28 cellular contexts compared by ENCODE assay signal in genomic region chrX:96576358-96576757, GRCh38.
DNase-seq lines count a peak whose midpoint lies in the region; ATAC-seq and TF ChIP-seq lines count a peak whose summit lies in the region.
"Had no signal": no experiment of that assay in that cellular context is flagged by ENCODE, and none has a peak within 500 bp of the region (broad histone marks: within the 10 kb centered on the region; RNA-seq: fewer than 3 reads in every experiment).

No MANE protein-coding gene starts in this region.

- no peak overlapping the region for H3K14ac ChIP-seq in mesenchymal stem cell (ENCODE audit: low read length in 2 of 2)

- H3K9ac ChIP-seq in mesenchymal stem cell (ENCODE audit: low read length) = no peak overlapping the region

- H3K27ac Mint-ChIP-seq in stimulated activated effector memory CD8-positive, alpha-beta T cell treated with anti-CD3 and anti-CD28 coated beads, Interleukin-12 subunit alpha, Interleukin-12 subunit beta, amount 100 ng/mL, for 72 hours = no peak overlapping the region
- H3K27ac Mint-ChIP-seq: activated CD8-positive, alpha-beta T cell treated with anti-CD3 and anti-CD28 coated beads, Interleukin-2, amount 10 ng/mL, durations not matched to agents 7 days and 5 days; activated naive CD4-positive, alpha-beta T cell treated with anti-CD3 and anti-CD28 coated beads, Interleukin-2, amount 10 ng/mL, durations not matched to agents 7 days and 5 days; activated T-helper 17 cell treated with anti-CD3 and anti-CD28 coated beads, Interleukin-2, amount 50 U/mL, for 72 hours; brain; nephron progenitor cell; T-helper 2 cell treated with Interferon-gamma antibody and Interleukin-4, amounts not matched to agents 5 μg/mL and 100 μg/mL, for 36 hours had no signal

- H3K36me3 Mint-ChIP-seq in stimulated activated effector memory CD8-positive, alpha-beta T cell treated with anti-CD3 and anti-CD28 coated beads, Interleukin-12 subunit alpha, Interleukin-12 subunit beta, amount 100 ng/mL, for 72 hours = no peaks in the 10 kb centered on the region
- H3K36me3 Mint-ChIP-seq: activated naive CD4-positive, alpha-beta T cell treated with anti-CD3 and anti-CD28 coated beads, Interleukin-2, amount 10 ng/mL, durations not matched to agents 7 days and 5 days; brain had no signal

- no peak overlapping the region for H3K18ac ChIP-seq in mesenchymal stem cell (ENCODE audit: low read depth in 1 of 2, low read length in 2 of 2)

- no peak overlapping the region for H2BK15ac ChIP-seq in mesenchymal stem cell (ENCODE audit: low read depth, poor library complexity, severe bottlenecking)

- H3K79me1 ChIP-seq in mesenchymal stem cell (replicated peaks; ENCODE audit: low read length, poor library complexity, severe bottlenecking) = no peaks in the 10 kb centered on the region

- TF ChIP-seq CTCF in fibroblast of mammary gland (conservative IDR thresholded peaks at IDR 0.05; ENCODE audit: control insufficient read depth, insufficient read depth, low read depth, low read length) = no peak
- no peak for TF ChIP-seq CTCF in GM10266 (IDR thresholded peaks at IDR 0.05; ENCODE audit: control insufficient read depth, insufficient read depth, low read depth, missing control alignments)

- DNase-seq in EL (peak; percentile 4), MV-4-11 (lab: John Stamatoyannopoulos, UW) (peak; percentile 2), fibroblast of mammary gland (ENCODE audit: low read depth) (peak; percentile 51), mesenchymal stem cell (peak; percentile 5), UCSD-AML1 (lab: John Stamatoyannopoulos, UW; ENCODE audit: unreplicated experiment) (no peak), GM10266 (ENCODE audit: extremely low spot score) (no peak), SW 1271 (lab: John Stamatoyannopoulos, UW) (no peak)
- no peak for DNase-seq in stimulated activated effector memory CD8-positive, alpha-beta T cell treated with anti-CD3 and anti-CD28 coated beads, Interleukin-12 subunit alpha, Interleukin-12 subunit beta, amount 100 ng/mL, for 72 hours (ENCODE audit: low spot score in 2 of 2)
- DNase-seq: activated CD4-positive, alpha-beta T cell treated with anti-CD3 and anti-CD28 coated beads for 4 hours; activated CD8-positive, alpha-beta T cell treated with anti-CD3 and anti-CD28 coated beads, Interleukin-2, amount 10 ng/mL, durations not matched to agents 7 days and 5 days; activated naive CD4-positive, alpha-beta T cell treated with anti-CD3 and anti-CD28 coated beads, Interleukin-2, amount 10 ng/mL, durations not matched to agents 7 days and 5 days; amniotic stem cell; C1 segment of cervical spinal cord; DND-41; mammary epithelial cell; NCI-H146; NCI-H345; NCI-H69; nephron progenitor cell; PC-9; Right ventricle myocardium superior; stimulated activated naive CD4-positive, alpha-beta T cell had no signal

- no peak overlapping the region for H3K23ac ChIP-seq in mesenchymal stem cell (ENCODE audit: low read length in 2 of 2)

- no peaks in the 10 kb centered on the region for H3K27me3 ChIP-seq in mesenchymal stem cell (ENCODE audit: control insufficient read depth in 1 of 2, insufficient read depth in 1 of 2, low read length in 2 of 2)
- H3K27me3 ChIP-seq: hepatocyte had no signal

- H2BK5ac ChIP-seq in mesenchymal stem cell (ENCODE audit: low read depth, low read length, poor library complexity, severe bottlenecking) = no peak overlapping the region

- H2AK5ac ChIP-seq in mesenchymal stem cell (ENCODE audit: low read length, severe bottlenecking) = no peak overlapping the region

- no peak overlapping the region for H3K4ac ChIP-seq in mesenchymal stem cell (ENCODE audit: low read depth in 1 of 2, low read length in 2 of 2)

- H2AFZ ChIP-seq in mesenchymal stem cell (ENCODE audit: low read depth, low read length) = no peak overlapping the region
- H2AFZ ChIP-seq: hepatocyte, PC-9 had no signal

- no peak overlapping the region for H2BK120ac ChIP-seq in mesenchymal stem cell (ENCODE audit: low read depth, low read length)

- H3K9me3 Mint-ChIP-seq in stimulated activated effector memory CD8-positive, alpha-beta T cell treated with anti-CD3 and anti-CD28 coated beads, Interleukin-12 subunit alpha, Interleukin-12 subunit beta, amount 100 ng/mL, for 72 hours = no peaks in the 10 kb centered on the region
- H3K9me3 Mint-ChIP-seq: activated naive CD4-positive, alpha-beta T cell treated with anti-CD3 and anti-CD28 coated beads, Interleukin-2, amount 10 ng/mL, durations not matched to agents 7 days and 5 days; activated T-helper 17 cell treated with anti-CD3 and anti-CD28 coated beads, Interleukin-2, amount 50 U/mL, for 72 hours; nephron progenitor cell; T-helper 2 cell treated with Interferon-gamma antibody and Interleukin-4, amounts not matched to agents 5 μg/mL and 100 μg/mL, for 36 hours had no signal

- no peak overlapping the region for H3K27ac ChIP-seq in mesenchymal stem cell (ENCODE audit: low read length, poor library complexity, severe bottlenecking)
- H3K27ac ChIP-seq: hepatocyte, PC-9, skin epidermis, VCaP had no signal

- H3K4me3 Mint-ChIP-seq in stimulated activated effector memory CD8-positive, alpha-beta T cell treated with anti-CD3 and anti-CD28 coated beads, Interleukin-12 subunit alpha, Interleukin-12 subunit beta, amount 100 ng/mL, for 72 hours = no peak overlapping the region
- H3K4me3 Mint-ChIP-seq: activated CD8-positive, alpha-beta T cell treated with anti-CD3 and anti-CD28 coated beads, Interleukin-2, amount 10 ng/mL, durations not matched to agents 7 days and 5 days; activated naive CD4-positive, alpha-beta T cell treated with anti-CD3 and anti-CD28 coated beads, Interleukin-2, amount 10 ng/mL, durations not matched to agents 7 days and 5 days; activated T-helper 17 cell treated with anti-CD3 and anti-CD28 coated beads, Interleukin-2, amount 50 U/mL, for 72 hours; brain; nephron progenitor cell; T-helper 2 cell treated with Interferon-gamma antibody and Interleukin-4, amounts not matched to agents 5 μg/mL and 100 μg/mL, for 36 hours had no signal

- no peaks in the 10 kb centered on the region for H3K9me3 ChIP-seq in mesenchymal stem cell (ENCODE audit: control insufficient read depth, low read length)

- no peaks in the 10 kb centered on the region for H3K4me1 ChIP-seq in mesenchymal stem cell (ENCODE audit: control insufficient read depth, insufficient read depth, low read depth, low read length)

- no peak overlapping the region for H4K8ac ChIP-seq in mesenchymal stem cell (ENCODE audit: low read length)

- H2BK12ac ChIP-seq in mesenchymal stem cell (ENCODE audit: low read length in 2 of 2) = no peak overlapping the region

- no peak overlapping the region for H3K4me3 ChIP-seq in fibroblast of mammary gland (ENCODE audit: control insufficient read depth, low read depth, low read length)
- H3K4me3 ChIP-seq in mesenchymal stem cell (ENCODE audit: insufficient read depth in 1 of 2, low read depth in 1 of 2, low read length in 2 of 2) = no peak overlapping the region
- H3K4me3 ChIP-seq: hepatocyte, PC-9, skin epidermis had no signal

- H3K4me2 ChIP-seq in mesenchymal stem cell (ENCODE audit: low read length, poor library complexity, severe bottlenecking) = no peak overlapping the region
- H3K4me2 ChIP-seq: hepatocyte, PC-9 had no signal

- ATAC-seq in stimulated activated effector memory CD8-positive, alpha-beta T cell treated with anti-CD3 and anti-CD28 coated beads, Interleukin-12 subunit alpha, Interleukin-12 subunit beta, amount 100 ng/mL, for 72 hours = no peak
- ATAC-seq: activated CD8-positive, alpha-beta T cell treated with anti-CD3 and anti-CD28 coated beads, Interleukin-2, amount 10 ng/mL, durations not matched to agents 7 days and 5 days; activated T-helper 17 cell treated with anti-CD3 and anti-CD28 coated beads, Interleukin-2, amount 50 U/mL, for 72 hours had no signal

- H3K36me3 ChIP-seq in mesenchymal stem cell (ENCODE audit: control insufficient read depth in 1 of 2, insufficient read depth in 2 of 2, low read depth in 1 of 2, low read length in 2 of 2) = no peaks in the 10 kb centered on the region

- no peaks in the 10 kb centered on the region for H3K4me1 Mint-ChIP-seq in stimulated activated effector memory CD8-positive, alpha-beta T cell treated with anti-CD3 and anti-CD28 coated beads, Interleukin-12 subunit alpha, Interleukin-12 subunit beta, amount 100 ng/mL, for 72 hours
- H3K4me1 Mint-ChIP-seq: activated naive CD4-positive, alpha-beta T cell treated with anti-CD3 and anti-CD28 coated beads, Interleukin-2, amount 10 ng/mL, durations not matched to agents 7 days and 5 days; activated T-helper 17 cell treated with anti-CD3 and anti-CD28 coated beads, Interleukin-2, amount 50 U/mL, for 72 hours; brain; nephron progenitor cell had no signal

- no peak overlapping the region for H4K91ac ChIP-seq in mesenchymal stem cell (ENCODE audit: low read length)

- WGBS in mesenchymal stem cell = 44% methylated on average over 2 of the region's 2 CpGs

Comparison
In these comparisons a context has a peak if more than half of its experiments do, and no peak if none do; other contexts are left out.
1. DNase-seq: peak in EL (single experiment), MV-4-11 (single experiment), fibroblast of mammary gland (single experiment) and mesenchymal stem cell (single experiment); none in UCSD-AML1 (single experiment), GM10266 (single experiment), stimulated activated effector memory CD8-positive, alpha-beta T cell treated with anti-CD3 and anti-CD28 coated beads, Interleukin-12 subunit alpha, Interleukin-12 subunit beta, amount 100 ng/mL, for 72 hours (0 of 2) and SW 1271 (0 of 2).